13 cellular contexts compared by ENCODE assay signal in the genomic region with DNA sequence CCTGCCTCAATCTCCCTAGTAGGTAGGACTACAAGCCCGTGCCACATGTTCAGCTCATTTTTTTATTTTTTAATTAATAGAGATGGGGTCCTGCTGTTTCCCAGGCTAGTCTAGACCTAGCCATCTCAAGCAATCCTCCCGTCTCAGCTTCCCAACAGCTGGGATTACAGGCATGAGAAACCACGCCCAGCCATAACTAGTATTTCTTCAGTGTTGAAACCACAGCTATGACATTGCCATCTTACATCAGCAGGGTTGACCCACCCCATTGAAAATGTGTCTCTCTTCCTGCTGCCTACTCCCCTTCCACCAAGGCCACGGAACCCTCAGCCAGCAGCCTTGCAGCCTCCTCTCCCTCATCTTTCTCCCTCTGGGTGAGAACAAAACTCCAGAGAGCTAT.
DNase-seq lines count a peak whose midpoint lies in the region; ATAC-seq and TF ChIP-seq lines count a peak whose summit lies in the region.
"Had no signal": no experiment of that assay in that cellular context is flagged by ENCODE, and none has a peak within 500 bp of the region (broad histone marks: within the 10 kb centered on the region; RNA-seq: fewer than 3 reads in every experiment).

No MANE protein-coding gene starts in this region.

- peaks cover 31% of the 10 kb centered on the region for H3K36me3 ChIP-seq in adipocyte (ENCODE audit: control insufficient read depth, insufficient read depth, low read length, severe bottlenecking)

- CTCF ChIA-PET in HEK293T (lab: Yijun Ruan, JAX) = no interaction called here

- H3K27me3 ChIP-seq in adipocyte (replicated peaks; ENCODE audit: control insufficient read depth, insufficient read depth, low read length) = no peaks in the 10 kb centered on the region
- H3K27me3 ChIP-seq: stomach had no signal

- POLR2A ChIA-PET in HEK293T (lab: Yijun Ruan, JAX) = no interaction called here

- TF ChIP-seq CTCF in AG10803 (conservative IDR thresholded peaks at IDR 0.05; ENCODE audit: low read length) (no peak), HFF-Myc (IDR thresholded peaks at IDR 0.05; ENCODE audit: low read depth, low read length, missing control alignments) (no peak)

- H3K4me3 ChIP-seq in AG10803 (ENCODE audit: low read length) (no peak overlapping the region), HFF-Myc (replicated peaks; ENCODE audit: low read depth, low read length) (no peak overlapping the region), adipocyte (ENCODE audit: low read length) (no peak overlapping the region)
- H3K4me3 ChIP-seq: stomach had no signal

- DNase-seq in AG10803 (ENCODE audit: low read depth) = peak; percentile 92
- peak; percentile 3 for DNase-seq in HFF-Myc (ENCODE audit: extremely low read depth, low read depth)
- peak; percentile 67 for DNase-seq in adipocyte (ENCODE audit: low read depth)
- peak; percentile 6 for DNase-seq in hepatic stellate cell (ENCODE audit: low spot score)
- DNase-seq in HEK293T (ENCODE audit: extremely low spot score) = no peak
- DNase-seq in stimulated activated CD4-positive, alpha-beta T cell treated with anti-CD3 and anti-CD28 coated beads, Interleukin-12 subunit alpha, Interleukin-12 subunit beta, amount 100 ng/mL, for 4 hours = no peak
- DNase-seq: anterior cingulate cortex; CD4-positive, CD25-positive, alpha-beta regulatory T cell; NCI-H1092 treated with DMSO at 0.1 percent for 48 hours; stimulated activated CD4-positive, alpha-beta T cell treated with anti-CD3 and anti-CD28 coated beads, Interleukin-4, amount 100 ng/mL, for 24 hours; stomach had no signal

- ATAC-seq in HG03565 (IDR thresholded peaks at IDR 0.05; ENCODE audit: unreplicated experiment) (no peak), GM21526 (IDR thresholded peaks at IDR 0.05; ENCODE audit: low FRiP score, unreplicated experiment) (no peak)

- peaks cover 4% of the 10 kb centered on the region for H3K9me3 ChIP-seq in adipocyte (ENCODE audit: control insufficient read depth, low read length)
- H3K9me3 ChIP-seq: stomach had no signal

- peaks cover 1% of the 10 kb centered on the region for H3K4me1 ChIP-seq in adipocyte (ENCODE audit: control insufficient read depth, insufficient read depth, low read length)
- H3K4me1 ChIP-seq: stomach had no signal

- no peak overlapping the region for H3K9ac ChIP-seq in adipocyte (ENCODE audit: low read length)

TF ChIP-seq in HEK293T, 16 proteins besides CTCF, POLR2A, EP300 and RAD21:
- no peak for TF ChIP-seq FOXM1 (IDR thresholded peaks at IDR 0.05; ENCODE audit: borderline replicate concordance)
- TF ChIP-seq FOXA1 (IDR thresholded peaks at IDR 0.05) = no peak
- no peak for TF ChIP-seq ZNF384 (IDR thresholded peaks at IDR 0.05)
- no peak for TF ChIP-seq LEF1 (IDR thresholded peaks at IDR 0.05; ENCODE audit: borderline replicate concordance)
- TF ChIP-seq FOXK2 (IDR thresholded peaks at IDR 0.05) = no peak
- no peak for TF ChIP-seq ARNT (IDR thresholded peaks at IDR 0.05)
- TF ChIP-seq, protein P1, sequence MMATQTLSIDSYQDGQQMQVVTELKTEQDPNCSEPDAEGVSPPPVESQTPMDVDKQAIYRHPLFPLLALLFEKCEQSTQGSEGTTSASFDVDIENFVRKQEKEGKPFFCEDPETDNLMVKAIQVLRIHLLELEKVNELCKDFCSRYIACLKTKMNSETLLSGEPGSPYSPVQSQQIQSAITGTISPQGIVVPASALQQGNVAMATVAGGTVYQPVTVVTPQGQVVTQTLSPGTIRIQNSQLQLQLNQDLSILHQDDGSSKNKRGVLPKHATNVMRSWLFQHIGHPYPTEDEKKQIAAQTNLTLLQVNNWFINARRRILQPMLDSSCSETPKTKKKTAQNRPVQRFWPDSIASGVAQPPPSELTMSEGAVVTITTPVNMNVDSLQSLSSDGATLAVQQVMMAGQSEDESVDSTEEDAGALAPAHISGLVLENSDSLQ (IDR thresholded peaks at IDR 0.05) = no peak
- no peak for TF ChIP-seq TARDBP (IDR thresholded peaks at IDR 0.05)
- TF ChIP-seq ELF4 (IDR thresholded peaks at IDR 0.05) = no peak

Comparison
In these comparisons a context has a peak if more than half of its experiments do, and no peak if none do; other contexts are left out.
1. DNase-seq: peak in AG10803 (single experiment), HFF-Myc (single experiment), adipocyte (single experiment) and hepatic stellate cell (single experiment); none in HEK293T (single experiment) and stimulated activated CD4-positive, alpha-beta T cell treated with anti-CD3 and anti-CD28 coated beads, Interleukin-12 subunit alpha, Interleukin-12 subunit beta, amount 100 ng/mL, for 4 hours (single experiment).